In the genomic region with DNA sequence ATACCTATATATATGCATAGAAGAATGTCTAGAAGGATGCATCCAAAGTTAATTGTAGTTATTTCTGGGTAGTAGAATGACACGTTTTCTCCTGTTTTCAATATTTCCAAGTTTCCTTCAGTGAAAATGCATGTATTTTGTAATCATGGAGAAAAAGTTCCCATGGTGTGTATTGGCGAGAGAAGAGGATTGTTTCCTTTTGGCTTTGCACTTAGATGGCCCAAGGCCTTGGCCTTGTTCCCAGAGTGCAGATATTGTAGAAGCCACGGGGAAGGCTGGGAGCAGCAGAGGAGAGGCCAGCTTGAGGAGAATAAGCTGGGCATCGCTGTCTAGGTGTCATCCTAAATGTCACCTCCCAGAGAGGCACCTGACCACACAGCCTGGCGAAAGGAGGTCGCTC, we compare ENCODE assay signal across 10 cellular contexts. TPM values are rescaled to one million over a fixed set of nuclear protein-coding genes. Genes with fewer than 3 reads are reported as not detected.
A peak's percentile ranks its signal among the peaks of the same experiment; 100 is the strongest.
DNase-seq lines count a peak whose midpoint lies in the region; ATAC-seq and TF ChIP-seq lines count a peak whose summit lies in the region.
"Had no signal": no experiment of that assay in that cellular context is flagged by ENCODE, and none has a peak within 500 bp of the region (broad histone marks: within the 10 kb centered on the region; RNA-seq: fewer than 3 reads in every experiment).

No MANE protein-coding gene starts in this region.

- peaks cover 0 to 36% (median 21%) of the 10 kb centered on the region in 4 donors for H3K4me1 ChIP-seq in right lobe of liver
- H3K4me1 ChIP-seq in thoracic aorta (ENCODE audit: control insufficient read depth in 1 of 2, low read depth in 2 of 2): peaks cover 18 to 37% of the 10 kb centered on the region in 2 donors

- TF ChIP-seq CTCF in cardiac fibroblast (IDR thresholded peaks at IDR 0.05; ENCODE audit: low read depth, low read length): no peak
- TF ChIP-seq CTCF in right lobe of liver (IDR thresholded peaks at IDR 0.05): no peak
- no peak for TF ChIP-seq CTCF in thoracic aorta (IDR thresholded peaks at IDR 0.05)

- H3K36me3 ChIP-seq in right lobe of liver (no peaks in the 10 kb centered on the region), thoracic aorta (no peaks in the 10 kb centered on the region)

- H3K27me3 ChIP-seq in right lobe of liver (no peaks in the 10 kb centered on the region), thoracic aorta (replicated peaks; ENCODE audit: insufficient read depth) (no peaks in the 10 kb centered on the region)

- ATAC-seq in right lobe of liver: peak; percentile 90 to 92 (median 90)
- ATAC-seq in thoracic aorta (ENCODE audit: insufficient number of reproducible peaks, low FRiP score, low read depth): peak; percentile 67
- no peak for ATAC-seq in GM21576 (IDR thresholded peaks at IDR 0.05; ENCODE audit: unreplicated experiment)

- DNase-seq in NCI-H1092 treated with DMSO at 0.1 percent for 48 hours (lab: John Stamatoyannopoulos, UW): peak; percentile 5
- DNase-seq in NCI-H1092 (lab: John Stamatoyannopoulos, UW): no peak
- DNase-seq in cardiac fibroblast (ENCODE audit: low read depth in 2 of 2): peak; percentile 77 to 94
- peak; percentile 69 to 87 (median 82) for DNase-seq in right lobe of liver
- no peak for DNase-seq in thoracic aorta (ENCODE audit: low spot score)
- DNase-seq in NCI-H1105 treated with DMSO at 0.1 percent for 48 hours (lab: John Stamatoyannopoulos, UW): no peak
- no peak for DNase-seq in ecto neural progenitor cell (ENCODE audit: low spot score)
- DNase-seq: foreskin melanocyte; NK-92 treated with Interleukin-12 subunit alpha and Interleukin-12 subunit beta, amount 100 ng/mL, for 24 hours had no signal

- H3K27ac ChIP-seq in right lobe of liver (peak overlapping the region in 2 of 3 donors; percentile 57 to 69), thoracic aorta (no peak overlapping the region)

- TF ChIP-seq POLR2A in right lobe of liver (IDR thresholded peaks at IDR 0.05): no peak

- intact Hi-C loops in right lobe of liver (cut with DNase I): no loop called here

- WGBS in right lobe of liver (ENCODE audit: insufficient coverage, low coverage, low lambda C conversion rate, missing lambda C conversion rate): 30% methylated on average over 6 of the region's 6 CpGs

- H3K4me3 ChIP-seq in cardiac fibroblast (replicated peaks in 1 of 2; ENCODE audit: low read depth in 2 of 2, low read length in 2 of 2): no peak overlapping the region
- no peak overlapping the region for H3K4me3 ChIP-seq in right lobe of liver
- H3K4me3 ChIP-seq in thoracic aorta: no peak overlapping the region

- no peaks in the 10 kb centered on the region for H3K9me3 ChIP-seq in right lobe of liver
- H3K9me3 ChIP-seq in thoracic aorta: no peaks in the 10 kb centered on the region

RNA-seq across cellular contexts. Expression of gene IRF1, which starts 44.0 kb away (rescaled TPM):
- 10 to 100 TPM; 23.9 to 38.3 (median 30.2) TPM for total RNA-seq in right lobe of liver
- total RNA-seq in thoracic aorta: 10 to 100 TPM; 31.3 to 57.7 TPM

Comparison
In these comparisons a context has a peak if more than half of its experiments do, and no peak if none do; other contexts are left out.
1. DNase-seq: peak in NCI-H1092 treated with DMSO at 0.1 percent for 48 hours (single experiment), cardiac fibroblast (2 of 2) and right lobe of liver (3 of 3); none in NCI-H1092 (single experiment), thoracic aorta (single experiment), NCI-H1105 treated with DMSO at 0.1 percent for 48 hours (single experiment) and ecto neural progenitor cell (single experiment).
2. H3K27ac ChIP-seq: peak in right lobe of liver (2 of 3); none in thoracic aorta (0 of 2).